ENCODE assay signal across 18 cellular contexts in genomic region chr4:27916432-27917184, GRCh38.
"Had no signal": no experiment of that assay in that cellular context is flagged by ENCODE, and none has a peak within 500 bp of the region (broad histone marks: within the 10 kb centered on the region; RNA-seq: fewer than 3 reads in every experiment).

No MANE protein-coding gene starts in this region.

- H3K4me3 ChIP-seq: body of pancreas, coronary artery, esophagus squamous epithelium, hepatocyte, pancreas, tibial nerve, uterus had no signal

- H3K9me3 Mint-ChIP-seq: T-helper 1 cell treated with Interleukin-12 subunit alpha and Interleukin-12 subunit beta and Interleukin-4 antibody, amounts not matched to agents 30 μg/mL and 1 μg/mL, for 36 hours had no signal

- H3K36me3 ChIP-seq: esophagus squamous epithelium, neutrophil, pancreas, tibial nerve, uterus had no signal

- H3K27me3 Mint-ChIP-seq: activated CD4-positive, alpha-beta T cell treated with anti-CD3 and anti-CD28 coated beads, Interleukin-2, amount 10 ng/mL, durations not matched to agents 7 days and 5 days; activated T-cell treated with anti-CD3 and anti-CD28 coated beads, Interleukin-2, amount 50 U/mL, for 24 hours; central memory CD8-positive, alpha-beta T cell; naive B cell had no signal

- ATAC-seq: activated CD8-positive, alpha-beta T cell treated with anti-CD3 and anti-CD28 coated beads, Interleukin-2, amount 10 ng/mL, durations not matched to agents 7 days and 5 days; body of pancreas; pancreas had no signal

- H3K4me1 ChIP-seq: body of pancreas, esophagus squamous epithelium, pancreas, uterus had no signal

- H3K9me3 ChIP-seq: body of pancreas, esophagus squamous epithelium, neutrophil, pancreas, tibial nerve, uterus had no signal

- DNase-seq: activated CD4-positive, alpha-beta T cell treated with anti-CD3 and anti-CD28 coated beads, Interleukin-2, amount 10 ng/mL, durations not matched to agents 7 days and 5 days; activated CD8-positive, alpha-beta T cell treated with anti-CD3 and anti-CD28 coated beads, Interleukin-2, amount 10 ng/mL, durations not matched to agents 7 days and 5 days; activated naive CD4-positive, alpha-beta T cell treated with anti-CD3 and anti-CD28 coated beads for 36 hours; activated T-cell treated with anti-CD3 and anti-CD28 coated beads, Interleukin-2, amount 50 U/mL, for 24 hours; body of pancreas; effector memory CD4-positive, alpha-beta T cell; esophagus squamous epithelium; naive B cell; pancreas; stimulated activated naive CD4-positive, alpha-beta T cell; uterus had no signal

- H3K27ac ChIP-seq: body of pancreas, coronary artery, esophagus squamous epithelium, hepatocyte, neutrophil, pancreas, tibial nerve, uterus had no signal

- H3K27ac Mint-ChIP-seq: activated CD4-positive, alpha-beta T cell treated with anti-CD3 and anti-CD28 coated beads, Interleukin-2, amount 10 ng/mL, durations not matched to agents 7 days and 5 days; activated CD8-positive, alpha-beta T cell treated with anti-CD3 and anti-CD28 coated beads, Interleukin-2, amount 10 ng/mL, durations not matched to agents 7 days and 5 days; activated naive CD4-positive, alpha-beta T cell treated with anti-CD3 and anti-CD28 coated beads for 36 hours; activated T-cell treated with anti-CD3 and anti-CD28 coated beads, Interleukin-2, amount 50 U/mL, for 24 hours; activated T-helper 2 cell treated with anti-CD3 and anti-CD28 coated beads, Interferon-gamma antibody, Interleukin-2, Interleukin-4, amounts not matched to agents 10 μg/mL and 5 μg/mL and 100 μg/mL, durations not matched to agents 14 hours and 24 hours and 36 hours; naive B cell; T-helper 1 cell treated with Interleukin-12 subunit alpha and Interleukin-12 subunit beta and Interleukin-4 antibody, amounts not matched to agents 30 μg/mL and 1 μg/mL, for 36 hours had no signal

- H3K4me1 Mint-ChIP-seq: activated CD4-positive, alpha-beta T cell treated with anti-CD3 and anti-CD28 coated beads, Interleukin-2, amount 10 ng/mL, durations not matched to agents 7 days and 5 days; central memory CD8-positive, alpha-beta T cell; naive B cell had no signal

- H3K27me3 ChIP-seq: body of pancreas, esophagus squamous epithelium, hepatocyte, neutrophil, pancreas, tibial nerve, uterus had no signal

- H3K4me3 Mint-ChIP-seq: activated CD4-positive, alpha-beta T cell treated with anti-CD3 and anti-CD28 coated beads, Interleukin-2, amount 10 ng/mL, durations not matched to agents 7 days and 5 days; activated CD8-positive, alpha-beta T cell treated with anti-CD3 and anti-CD28 coated beads, Interleukin-2, amount 10 ng/mL, durations not matched to agents 7 days and 5 days; activated naive CD4-positive, alpha-beta T cell treated with anti-CD3 and anti-CD28 coated beads for 36 hours; activated T-cell treated with anti-CD3 and anti-CD28 coated beads, Interleukin-2, amount 50 U/mL, for 24 hours; central memory CD8-positive, alpha-beta T cell; naive B cell; T-helper 1 cell treated with Interleukin-12 subunit alpha and Interleukin-12 subunit beta and Interleukin-4 antibody, amounts not matched to agents 30 μg/mL and 1 μg/mL, for 36 hours had no signal

- H3K36me3 Mint-ChIP-seq: naive B cell had no signal
